ENCODE assay signal across 2 cellular contexts in the genomic region with DNA sequence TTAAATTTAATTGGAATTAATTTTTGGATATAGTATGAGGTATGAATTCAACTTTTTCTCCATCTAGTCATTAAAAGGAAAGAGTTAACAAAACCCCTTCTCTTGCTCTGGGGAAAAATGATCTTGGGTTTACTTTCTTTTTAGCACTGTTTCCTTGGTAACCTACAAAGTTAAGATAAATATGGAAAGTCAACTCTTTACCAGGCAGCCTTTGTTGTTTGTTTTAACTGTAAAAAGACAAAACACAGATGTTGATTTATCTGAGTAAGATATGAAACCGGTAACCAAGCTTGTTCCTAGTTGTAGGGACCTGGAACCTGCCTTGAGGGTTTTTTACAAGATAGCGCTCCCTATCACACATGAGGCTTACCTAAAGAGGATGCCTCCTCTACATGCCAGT.
TF ChIP-seq lines count a peak whose summit lies in the region.

No MANE protein-coding gene starts in this region.

TF ChIP-seq in IMR-90, 13 proteins besides CTCF, POLR2A, EP300 and RAD21:
- TF ChIP-seq, protein P1, sequence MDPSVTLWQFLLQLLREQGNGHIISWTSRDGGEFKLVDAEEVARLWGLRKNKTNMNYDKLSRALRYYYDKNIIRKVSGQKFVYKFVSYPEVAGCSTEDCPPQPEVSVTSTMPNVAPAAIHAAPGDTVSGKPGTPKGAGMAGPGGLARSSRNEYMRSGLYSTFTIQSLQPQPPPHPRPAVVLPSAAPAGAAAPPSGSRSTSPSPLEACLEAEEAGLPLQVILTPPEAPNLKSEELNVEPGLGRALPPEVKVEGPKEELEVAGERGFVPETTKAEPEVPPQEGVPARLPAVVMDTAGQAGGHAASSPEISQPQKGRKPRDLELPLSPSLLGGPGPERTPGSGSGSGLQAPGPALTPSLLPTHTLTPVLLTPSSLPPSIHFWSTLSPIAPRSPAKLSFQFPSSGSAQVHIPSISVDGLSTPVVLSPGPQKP (IDR thresholded peaks at IDR 0.05; ENCODE audit: borderline replicate concordance, low read depth, low read length), result no peak
- no peak for TF ChIP-seq MAFK (IDR thresholded peaks at IDR 0.05; ENCODE audit: low read depth, low read length)
- no peak for TF ChIP-seq SMC3 (IDR thresholded peaks at IDR 0.05; ENCODE audit: low read depth, low read length)
- no peak for TF ChIP-seq BHLHE40 (IDR thresholded peaks at IDR 0.05; ENCODE audit: low read depth, low read length)
- TF ChIP-seq MAZ (IDR thresholded peaks at IDR 0.05; ENCODE audit: borderline replicate concordance, low read depth, low read length), result no peak
- no peak for TF ChIP-seq NFE2L2 (IDR thresholded peaks at IDR 0.05; ENCODE audit: low read depth, low read length)
- no peak for TF ChIP-seq CHD1 (IDR thresholded peaks at IDR 0.05; ENCODE audit: low read depth, low read length)
- TF ChIP-seq RFX5 (IDR thresholded peaks at IDR 0.05; ENCODE audit: low read depth, low read length), result no peak
- TF ChIP-seq MXI1 (IDR thresholded peaks at IDR 0.05; ENCODE audit: borderline replicate concordance, low read depth, low read length), result no peak
- no peak for TF ChIP-seq CEBPB (IDR thresholded peaks at IDR 0.05; ENCODE audit: low read depth, low read length)

TF ChIP-seq in GM12891, 5 proteins besides CTCF, POLR2A, EP300 and RAD21:
- TF ChIP-seq TAF1 (IDR thresholded peaks at IDR 0.05; ENCODE audit: low read depth, low read length) (no peak), PAX5 (IDR thresholded peaks at IDR 0.05; ENCODE audit: insufficient read depth, low read length, severe bottlenecking) (no peak), SPI1 (IDR thresholded peaks at IDR 0.05; ENCODE audit: low read depth, low read length) (no peak), POU2F2 (IDR thresholded peaks at IDR 0.05; ENCODE audit: low read depth, low read length) (no peak), POLR2AphosphoS5 (IDR thresholded peaks at IDR 0.05; ENCODE audit: low read depth, low read length) (no peak)
